8 cellular contexts compared by ENCODE assay signal in the genomic region with DNA sequence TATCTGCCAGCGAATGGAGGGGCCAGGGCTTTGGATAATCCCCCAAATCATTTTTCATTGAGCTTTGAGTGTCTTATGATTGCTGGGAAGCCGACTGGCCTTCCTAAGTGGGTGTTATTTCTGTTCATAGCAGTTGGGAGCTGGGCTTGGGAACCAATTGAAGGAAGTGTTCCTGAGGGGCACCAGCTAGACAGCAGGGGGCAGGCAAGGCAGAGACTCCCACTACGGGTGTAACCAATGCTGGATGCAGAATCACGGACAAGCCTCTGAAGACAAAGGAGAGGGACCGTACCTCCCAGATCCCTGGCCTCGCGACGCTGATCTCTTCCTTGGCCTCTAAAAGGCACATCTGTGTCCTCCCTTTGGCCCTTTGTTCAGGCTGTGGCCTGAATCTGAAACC.
DNase-seq lines count a peak whose midpoint lies in the region; ATAC-seq and TF ChIP-seq lines count a peak whose summit lies in the region.

No MANE protein-coding gene starts in this region.

- H2BK120ac ChIP-seq in IMR-90 (ENCODE audit: low read depth, low read length), result no peak overlapping the region

- intact Hi-C loops in IMR-90 (cut with micrococcal nuclease), result no loop called here

- DNase-seq in AG20443 (ENCODE audit: low spot score) (peak; percentile 63), IMR-90 (peak; percentile 4), UCSD-AML1 (lab: John Stamatoyannopoulos, UW; ENCODE audit: unreplicated experiment) (peak; percentile 21), hepatocyte (ENCODE audit: low spot score) (peak; percentile 81), substantia nigra (lab: John Stamatoyannopoulos, UW) (peak in 35 of 49 donors; percentile 8 to 75 (median 42)), COR-L47 (lab: John Stamatoyannopoulos, UW) (no peak), CD1c-positive myeloid dendritic cell (ENCODE audit: extremely low spot score) (no peak), HPDE6-E6E7 (ENCODE audit: extremely low spot score) (no peak)

- H3K9me1 ChIP-seq in IMR-90 (ENCODE audit: insufficient read depth, low read length), result no peaks in the 10 kb centered on the region; the same call in 1 of the 2 replicates

- H3K79me1 ChIP-seq in IMR-90 (ENCODE audit: low read depth in 1 of 2, low read length in 2 of 2), result no peaks in the 10 kb centered on the region

- CTCF ChIA-PET in IMR-90 (lab: Yijun Ruan, JAX), result no interaction called here

- H3K79me2 ChIP-seq in hepatocyte, result no peaks in the 10 kb centered on the region

- H3K56ac ChIP-seq in IMR-90 (ENCODE audit: extremely low read depth, insufficient read depth, low read length), result no peak overlapping the region

- TF ChIP-seq CTCF in IMR-90 (conservative IDR thresholded peaks at IDR 0.05; ENCODE audit: low read depth, low read length) (peak; percentile 26; the same call in 1 of the 2 replicates), hepatocyte (IDR thresholded peaks at IDR 0.05; ENCODE audit: poor library complexity) (peak; percentile 65)

- H2AK5ac ChIP-seq in IMR-90 (ENCODE audit: low read depth, low read length), result no peak overlapping the region

- no peak overlapping the region for H3K23ac ChIP-seq in IMR-90 (ENCODE audit: low read depth, low read length)

- H4K91ac ChIP-seq in IMR-90 (ENCODE audit: insufficient read depth, low read depth, low read length), result no peak overlapping the region

- WGBS in IMR-90 (ENCODE audit: extremely low coverage in 2 of 2, insufficient read length in 1 of 2), 2 experiments, result 0% methylated on average over 2 of the region's 8 CpGs; no CpG with 5 or more reads in 1 of the 2 experiments
- 5% methylated on average over 7 of the region's 8 CpGs for WGBS in hepatocyte (ENCODE audit: low lambda C conversion rate, missing lambda C conversion rate)

- TF ChIP-seq RAD21 in IMR-90 (IDR thresholded peaks at IDR 0.05; ENCODE audit: low read length), result peak; percentile 26; the same call in 1 of the 2 replicates

- H2AFZ ChIP-seq in IMR-90 (replicated peaks; ENCODE audit: low read length, poor library complexity) (no peak overlapping the region), hepatocyte (no peak overlapping the region)

- H3K27ac ChIP-seq in IMR-90 (ENCODE audit: insufficient read depth, low read length), result no peak overlapping the region
- no peak overlapping the region for H3K27ac ChIP-seq in hepatocyte
- no peak overlapping the region for H3K27ac ChIP-seq in substantia nigra (ENCODE audit: low read depth, low read length, poor library complexity, severe bottlenecking)

- no peak overlapping the region for H2BK5ac ChIP-seq in IMR-90 (ENCODE audit: low read depth, low read length, poor library complexity, severe bottlenecking)

- H3K36me3 ChIP-seq in IMR-90 (ENCODE audit: control insufficient read depth, insufficient read depth, low read length) (no peaks in the 10 kb centered on the region), hepatocyte (replicated peaks; ENCODE audit: insufficient read depth, low read depth) (no peaks in the 10 kb centered on the region)

- no peak overlapping the region for H4K8ac ChIP-seq in IMR-90 (ENCODE audit: low read depth in 2 of 2, low read length in 2 of 2)

- peaks cover 26% of the 10 kb centered on the region for H3K27me3 ChIP-seq in IMR-90 (ENCODE audit: control insufficient read depth, insufficient read depth, low read length)
- peaks cover 8% of the 10 kb centered on the region for H3K27me3 ChIP-seq in hepatocyte

- H3K4me3 ChIP-seq in IMR-90 (ENCODE audit: insufficient read depth, low read depth, low read length), result no peak overlapping the region
- H3K4me3 ChIP-seq in hepatocyte, result no peak overlapping the region

- no peak overlapping the region for H4K5ac ChIP-seq in IMR-90 (ENCODE audit: low read depth, low read length)

- no peak overlapping the region for H2BK15ac ChIP-seq in IMR-90 (ENCODE audit: low read depth, low read length)

- H3K4me1 ChIP-seq in IMR-90 (ENCODE audit: control insufficient read depth, insufficient read depth, low read length) (no peaks in the 10 kb centered on the region), hepatocyte (ENCODE audit: insufficient read depth) (no peaks in the 10 kb centered on the region)

- H2AK9ac ChIP-seq in IMR-90 (replicated peaks; ENCODE audit: low read depth, low read length, poor library complexity), result peak overlapping the region; percentile 10

- H3K9me2 ChIP-seq in hepatocyte (replicated peaks; ENCODE audit: insufficient read depth), result no peaks in the 10 kb centered on the region

- BruUV-seq in IMR-90 (replicated peaks; lab: Mats Ljungman, UMichigan), result no TSS peak

- H3K18ac ChIP-seq in IMR-90 (ENCODE audit: low read depth, low read length), result no peak overlapping the region

- H3K14ac ChIP-seq in IMR-90 (replicated peaks; ENCODE audit: low read depth, low read length), result no peak overlapping the region

- dilution Hi-C loops in IMR-90 (cut with HindIII; ENCODE audit: low sequenced_read_pairs, unreplicated experiment), result no loop called here

- ATAC-seq in IMR-90 (ENCODE audit: low read depth), result no peak

- H3K4me2 ChIP-seq in IMR-90 (ENCODE audit: low read depth, low read length) (no peak overlapping the region), hepatocyte (no peak overlapping the region)

- no peak overlapping the region for H2BK20ac ChIP-seq in IMR-90 (ENCODE audit: low read depth, low read length)

- H3K9me3 ChIP-seq in IMR-90 (ENCODE audit: control insufficient read depth, insufficient read depth, low read length), result no peaks in the 10 kb centered on the region
- H3K9me3 ChIP-seq in hepatocyte (ENCODE audit: low read depth), result no peaks in the 10 kb centered on the region

- H3K9ac ChIP-seq in IMR-90 (ENCODE audit: low read depth, low read length), result no peak overlapping the region

- H3K4ac ChIP-seq in IMR-90 (ENCODE audit: low read depth, low read length), result no peak overlapping the region

- no peaks in the 10 kb centered on the region for H4K20me1 ChIP-seq in IMR-90 (ENCODE audit: insufficient read depth, low read length)
- no peaks in the 10 kb centered on the region for H4K20me1 ChIP-seq in hepatocyte (ENCODE audit: insufficient read depth, poor library complexity, severe bottlenecking)

- in situ Hi-C loops in IMR-90 (cut with MboI; ENCODE audit: low sequenced_read_pairs), result no loop called here

- POLR2A ChIA-PET in IMR-90 (lab: Charles Lee; ENCODE audit: unreplicated experiment), result no interaction called here

- TF ChIP-seq POLR2A in IMR-90 (IDR thresholded peaks at IDR 0.05; ENCODE audit: low read depth, low read length), result no peak

TF ChIP-seq in IMR-90, 13 proteins besides CTCF, POLR2A, EP300 and RAD21:
- TF ChIP-seq RCOR1 (IDR thresholded peaks at IDR 0.05; ENCODE audit: insufficient replicate concordance, low read length) (no peak), SMC3 (IDR thresholded peaks at IDR 0.05; ENCODE audit: low read depth, low read length) (0 out of 2 replicates have a peak, but pooled peaks have one; percentile 33)

Comparison
In these comparisons a context has a peak if more than half of its experiments do, and no peak if none do; other contexts are left out.
1. DNase-seq: peak in AG20443 (single experiment), IMR-90 (single experiment), UCSD-AML1 (single experiment), hepatocyte (single experiment) and substantia nigra (35 of 49); none in COR-L47 (single experiment), CD1c-positive myeloid dendritic cell (single experiment) and HPDE6-E6E7 (single experiment).